Comparison of ENCODE assay signal across 1 cellular context in genomic region chr15:89198196-89198595, GRCh38.
TF ChIP-seq lines count a peak whose summit lies in the region.

No MANE protein-coding gene starts in this region.

TF ChIP-seq in A549, 52 proteins besides CTCF, POLR2A, EP300 and RAD21:
- TF ChIP-seq CHD2 (IDR thresholded peaks at IDR 0.05; ENCODE audit: low read length, partially characterized antibody) (no peak), EHMT2 (IDR thresholded peaks at IDR 0.05; ENCODE audit: low read depth) (no peak), HOXA7 (CRISPR knock-in tag; IDR thresholded peaks at IDR 0.05) (no peak), SMC3 (IDR thresholded peaks at IDR 0.05) (no peak), RNF2 (IDR thresholded peaks at IDR 0.05; ENCODE audit: borderline replicate concordance, low read depth) (no peak), USF2 (IDR thresholded peaks at IDR 0.05) (no peak), MAFK (IDR thresholded peaks at IDR 0.05; ENCODE audit: partially characterized antibody) (no peak), RFX5 (IDR thresholded peaks at IDR 0.05) (no peak), FOSL2 (IDR thresholded peaks at IDR 0.05) (no peak), FOSL2 (CRISPR knock-in tag; IDR thresholded peaks at IDR 0.05) (no peak), NR3C1 (IDR thresholded peaks at IDR 0.05) (no peak), ATOH8 (CRISPR knock-in tag; IDR thresholded peaks at IDR 0.05; ENCODE audit: low read depth) (no peak), HDAC2 (IDR thresholded peaks at IDR 0.05) (no peak), HOXB5 (CRISPR knock-in tag; IDR thresholded peaks at IDR 0.05) (no peak)
